1 cellular context compared by ENCODE assay signal in the genomic region with DNA sequence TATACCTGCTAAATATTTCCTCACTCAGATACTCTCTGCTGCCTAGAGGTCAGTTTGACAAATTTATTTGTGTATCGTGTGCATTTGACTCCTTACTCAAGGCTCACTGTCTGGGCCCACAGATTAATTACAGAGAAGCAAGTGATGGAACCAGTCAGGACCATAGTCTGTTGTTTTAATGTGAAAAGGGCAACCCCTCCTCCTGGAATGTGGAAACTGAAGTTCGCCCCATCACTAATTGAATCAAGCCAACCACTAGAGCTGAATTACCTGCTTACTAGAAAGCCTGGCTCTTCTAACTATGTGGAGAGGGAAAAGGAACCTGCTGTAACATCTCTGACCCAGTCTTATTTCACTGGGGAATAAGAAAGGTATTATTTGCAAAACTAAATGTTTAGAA.
A peak's percentile ranks its signal among the peaks of the same experiment; 100 is the strongest.
TF ChIP-seq lines count a peak whose summit lies in the region.

No MANE protein-coding gene starts in this region.

TF ChIP-seq in H1, 55 proteins besides CTCF, POLR2A, EP300 and RAD21:
- TF ChIP-seq TEAD4 (IDR thresholded peaks at IDR 0.05; ENCODE audit: low read depth, low read length) (peak; percentile 95), CREB1 (IDR thresholded peaks at IDR 0.05) (no peak)
TF ChIP-seq in H1: peak in this region for 1.
